ENCODE assay signal across 21 cellular contexts in genomic region chr2:160893581-160893980, GRCh38.
"Had no signal": no experiment of that assay in that cellular context is flagged by ENCODE, and none has a peak within 500 bp of the region (broad histone marks: within the 10 kb centered on the region; RNA-seq: fewer than 3 reads in every experiment).

No MANE protein-coding gene starts in this region.

- H3K4me3 Mint-ChIP-seq: naive thymus-derived CD8-positive, alpha-beta T cell; nephron progenitor cell; stimulated activated memory B cell treated with anti-CD40 and anti-IgM and Interleukin-4, amounts not matched to agents 10 μg/mL and 1 μg/mL and 100 μg/mL, for 72 hours; type B pancreatic cell had no signal

- H3K4me1 ChIP-seq: gastrocnemius medialis, lower lobe of right lung, pancreas, sigmoid colon, testis, tibial artery had no signal

- H3K36me3 Mint-ChIP-seq: stimulated activated memory B cell treated with anti-CD40 and anti-IgM and Interleukin-4, amounts not matched to agents 10 μg/mL and 1 μg/mL and 100 μg/mL, for 72 hours; type B pancreatic cell had no signal

- H3K4me1 Mint-ChIP-seq: naive thymus-derived CD8-positive, alpha-beta T cell; stimulated activated memory B cell treated with anti-CD40 and anti-IgM and Interleukin-4, amounts not matched to agents 10 μg/mL and 1 μg/mL and 100 μg/mL, for 72 hours had no signal

- H3K9me3 Mint-ChIP-seq: stimulated activated memory B cell treated with anti-CD40 and anti-IgM and Interleukin-4, amounts not matched to agents 10 μg/mL and 1 μg/mL and 100 μg/mL, for 72 hours; type B pancreatic cell had no signal

- H3K27me3 Mint-ChIP-seq: naive thymus-derived CD8-positive, alpha-beta T cell; stimulated activated memory B cell treated with anti-CD40 and anti-IgM and Interleukin-4, amounts not matched to agents 10 μg/mL and 1 μg/mL and 100 μg/mL, for 72 hours; type B pancreatic cell had no signal

- DNase-seq: dorsolateral prefrontal cortex; effector CD4-positive, alpha-beta T cell; foreskin fibroblast; gastrocnemius medialis; head of caudate nucleus; kidney; lower lobe of right lung; naive thymus-derived CD8-positive, alpha-beta T cell; nephron progenitor cell; retina; sigmoid colon; stimulated activated CD4-positive, alpha-beta T cell treated with anti-CD3 and anti-CD28 coated beads, Interleukin-4, amount 100 ng/mL, for 4 hours; stimulated activated naive CD8-positive, alpha-beta T cell treated with anti-CD3 and anti-CD28 coated beads, Interleukin-15, Interleukin-2, amounts not matched to agents 100 U/mL and 50 U/mL, for 24 hours; substantia nigra; testis; tibial artery had no signal

- H3K4me3 ChIP-seq: dorsolateral prefrontal cortex, gastrocnemius medialis, left lung, lower lobe of right lung, pancreas, sigmoid colon, testis, tibial artery had no signal

- H3K36me3 ChIP-seq: gastrocnemius medialis, left lung, lower lobe of right lung, neutrophil, pancreas, sigmoid colon, tibial artery had no signal

- H3K27ac ChIP-seq: dorsolateral prefrontal cortex, gastrocnemius medialis, left lung, lower lobe of right lung, neutrophil, pancreas, sigmoid colon, testis, tibial artery had no signal

- H3K27me3 ChIP-seq: dorsolateral prefrontal cortex, gastrocnemius medialis, left lung, neutrophil, pancreas, sigmoid colon, testis, tibial artery had no signal

- H3K27ac Mint-ChIP-seq: naive thymus-derived CD8-positive, alpha-beta T cell; nephron progenitor cell; stimulated activated memory B cell treated with anti-CD40 and anti-IgM and Interleukin-4, amounts not matched to agents 10 μg/mL and 1 μg/mL and 100 μg/mL, for 72 hours; type B pancreatic cell had no signal

- ATAC-seq: gastrocnemius medialis; left lung; lower lobe of right lung; naive thymus-derived CD8-positive, alpha-beta T cell; pancreas; stimulated activated memory B cell treated with anti-CD40 and anti-IgM and Interleukin-4, amounts not matched to agents 10 μg/mL and 1 μg/mL and 100 μg/mL, for 72 hours; stimulated activated naive CD8-positive, alpha-beta T cell treated with anti-CD3 and anti-CD28 coated beads, Interleukin-15, Interleukin-2, amounts not matched to agents 100 U/mL and 50 U/mL, for 24 hours had no signal

- H3K9me3 ChIP-seq: gastrocnemius medialis, lower lobe of right lung, neutrophil, pancreas, sigmoid colon, testis, tibial artery had no signal
